In genomic region chr5:93584531-93585053, GRCh38 we compare ENCODE assay signal across 7 cellular contexts. TPM values are rescaled to one million over a fixed set of nuclear protein-coding genes. Genes with fewer than 3 reads are reported as not detected.
DNase-seq lines count a peak whose midpoint lies in the region; ATAC-seq and TF ChIP-seq lines count a peak whose summit lies in the region.

No MANE protein-coding gene starts in this region.

- H3K27me3 ChIP-seq in MG63 (no peaks in the 10 kb centered on the region), esophagus (ENCODE audit: control insufficient read depth in 1 of 2, insufficient read depth in 2 of 2, low read length in 2 of 2) (peaks cover 5 to 17% of the 10 kb centered on the region in 2 donors)

- H3K36me3 ChIP-seq in MG63 (peaks cover 24% of the 10 kb centered on the region), esophagus (ENCODE audit: control insufficient read depth in 2 of 2, insufficient read depth in 2 of 2, low read length in 1 of 2) (peaks cover 0 to 4% of the 10 kb centered on the region in 2 donors)

- peak; percentile 55 for DNase-seq in ELR (ENCODE audit: low read depth)
- peak; percentile 50 for DNase-seq in MG63
- no peak for DNase-seq in retinal pigment epithelial cell (ENCODE audit: low read depth)
- no peak for DNase-seq in left colon

- H3K9me3 ChIP-seq in MG63: no peaks in the 10 kb centered on the region
- H3K9me3 ChIP-seq in esophagus (ENCODE audit: control insufficient read depth in 2 of 2, insufficient read depth in 1 of 2, low read depth in 1 of 2, low read length in 1 of 2): peaks cover 0 to 9% of the 10 kb centered on the region in 2 donors

- intact Hi-C loops in left colon (cut with DNase I, micrococcal nuclease): loop anchor here in 1 of 2 donors (10.0 kb wide), 1 partner anchor 330 kb away; no protein-coding TSS in a partner anchor

- ATAC-seq in GM19351 (IDR thresholded peaks at IDR 0.05; ENCODE audit: unreplicated experiment) (no peak), left colon (no peak), GM21576 (IDR thresholded peaks at IDR 0.05; ENCODE audit: unreplicated experiment) (no peak)

- WGBS in esophagus, 2 donors: 1 to 2% methylated on average over 11 to 47 of the region's 54 CpGs

- H3K4me3 ChIP-seq in MG63: peak overlapping the region; percentile 79
- H3K4me3 ChIP-seq in esophagus (ENCODE audit: low read depth in 1 of 2, low read length in 2 of 2): peak overlapping the region; percentile 67 to 69
- H3K4me3 ChIP-seq in retinal pigment epithelial cell (ENCODE audit: low read length): peak overlapping the region; percentile 93

- peaks cover 5 to 10% of the 10 kb centered on the region in 2 donors for H3K4me1 ChIP-seq in esophagus (ENCODE audit: control insufficient read depth in 2 of 2, insufficient read depth in 2 of 2, low read length in 1 of 2)

- TF ChIP-seq CTCF in retinal pigment epithelial cell (conservative IDR thresholded peaks at IDR 0.05; ENCODE audit: low read depth, low read length): no peak

- peak overlapping the region; percentile 68 to 79 for H3K27ac ChIP-seq in esophagus (ENCODE audit: low read depth in 2 of 2, low read length in 1 of 2)

RNA-seq across cellular contexts. Expression of gene NR2F1, which starts 1.6 kb away (rescaled TPM):
- 73.0 and 76.3 TPM in 2 replicates for total RNA-seq in MG63 (2014; rRNA removed; shearing (Covaris generic); ENCODE audit: low replicate concordance)
- polyA plus RNA-seq in esophagus: 1 to 10 TPM; 2.2 to 9.5 TPM
- 1 to 10 TPM; 2.7 to 4.9 TPM for total RNA-seq in left colon

RNA-seq across cellular contexts. Expression of gene NR2F1-AS1, which starts 3.6 kb away (rescaled TPM):
- total RNA-seq in MG63 (2014; rRNA removed; shearing (Covaris generic); ENCODE audit: low replicate concordance): 8.1 and 15.1 TPM in 2 replicates
- polyA plus RNA-seq in esophagus: 1 to 10 TPM; 3.2 to 3.4 TPM
- 1 to 10 TPM; 2.2 to 3.2 TPM for total RNA-seq in left colon

Comparison
In these comparisons a context has a peak if more than half of its experiments do, and no peak if none do; other contexts are left out.
1. DNase-seq: peak in ELR (single experiment) and MG63 (single experiment); none in retinal pigment epithelial cell (single experiment) and left colon (0 of 2).
2. RNA of gene NR2F1, which starts 1.6 kb away (total RNA-seq): 73.0 to 76.3 TPM in MG63; 2.7 to 4.9 TPM in left colon; every median in the first group is over 10 times any median in the second.
3. Peak in every context shown above with its lines, with median percentiles within 50 percentile points of each other: H3K4me3 ChIP-seq.